ENCODE assay signal across 8 cellular contexts in the genomic region with DNA sequence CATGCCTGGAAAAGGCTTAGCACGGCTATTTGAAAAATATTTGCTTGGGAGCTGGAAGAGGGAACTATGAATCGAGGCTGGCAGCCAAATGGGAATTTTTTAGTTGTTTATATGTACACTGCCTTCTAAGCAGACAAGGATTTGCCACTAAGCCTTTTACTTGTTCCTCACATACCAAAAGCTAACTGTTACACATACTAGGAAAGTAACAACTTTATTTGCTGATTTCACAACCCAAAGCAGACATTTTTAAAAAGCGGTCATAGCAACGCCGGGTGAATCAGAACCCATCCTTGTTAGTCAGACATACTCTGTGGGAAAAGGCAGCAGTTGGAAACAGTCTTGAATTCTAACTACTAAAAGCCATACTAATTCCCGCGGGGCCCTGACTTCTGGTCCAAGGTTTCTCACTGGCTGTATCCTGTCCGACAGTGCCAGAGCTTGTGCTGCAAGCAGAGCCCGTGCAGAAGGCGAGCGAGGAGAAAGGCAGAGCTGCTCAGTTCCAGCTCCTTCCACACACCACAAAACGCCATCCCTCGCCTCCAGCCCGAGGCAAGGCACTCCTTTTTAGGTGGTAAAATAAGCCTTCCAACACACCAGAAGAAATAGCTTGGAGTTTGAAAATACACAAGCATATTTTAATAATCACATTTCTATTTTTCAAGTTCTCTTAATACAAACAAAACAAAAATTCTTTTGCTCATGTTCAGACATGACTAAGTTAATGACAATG.
A peak's percentile ranks its signal among the peaks of the same experiment; 100 is the strongest.
DNase-seq lines count a peak whose midpoint lies in the region; ATAC-seq and TF ChIP-seq lines count a peak whose summit lies in the region.

No MANE protein-coding gene starts in this region.

- H3K4me3 ChIP-seq in prostate gland = no peak overlapping the region

- no peaks in the 10 kb centered on the region for H3K27me3 ChIP-seq in prostate gland (replicated peaks; ENCODE audit: insufficient read depth)

- H3K9me3 Mint-ChIP-seq in activated naive CD8-positive, alpha-beta T cell (ENCODE audit: low read depth) = no peaks in the 10 kb centered on the region

- peak; percentile 34 for DNase-seq in stimulated activated CD4-positive, alpha-beta T cell treated with anti-CD3 and anti-CD28 coated beads, Interleukin-4, amount 100 ng/mL, for 24 hours
- no peak for DNase-seq in stimulated activated CD4-positive, alpha-beta T cell treated with anti-CD3 and anti-CD28 coated beads, Interleukin-12 subunit alpha, Interleukin-12 subunit beta, amount 100 ng/mL, for 4 hours
- peak; percentile 91 for DNase-seq in Right ventricle myocardium superior
- peak; percentile 40 for DNase-seq in prostate gland (ENCODE audit: low spot score)
- no peak for DNase-seq in GF-D8 (lab: John Stamatoyannopoulos, UW)

- no peak for TF ChIP-seq POLR2A in prostate gland (IDR thresholded peaks at IDR 0.05)

- no peaks in the 10 kb centered on the region for H3K9me3 ChIP-seq in prostate gland

- intact Hi-C loops in Right ventricle myocardium superior (cut with DNase I) (loop anchor here (10.0 kb wide), 1 partner anchor 337 kb away; no protein-coding TSS in a partner anchor), prostate gland (cut with DNase I) (no loop called here)

- no peaks in the 10 kb centered on the region for H3K36me3 ChIP-seq in prostate gland

- peak overlapping the region; percentile 69 to 73 for H3K27ac ChIP-seq in prostate gland

- H3K36me3 Mint-ChIP-seq in activated naive CD8-positive, alpha-beta T cell = peaks cover 13% of the 10 kb centered on the region

- WGBS in prostate gland = 2% methylated on average over 14 of the region's 14 CpGs

- peaks cover 55% of the 10 kb centered on the region for H3K4me1 ChIP-seq in prostate gland (replicated peaks)

- ATAC-seq in Right ventricle myocardium superior (ENCODE audit: poor library complexity) (peak; percentile 58), GM21786 (IDR thresholded peaks at IDR 0.05; ENCODE audit: unreplicated experiment) (no peak), GM21576 (IDR thresholded peaks at IDR 0.05; ENCODE audit: unreplicated experiment) (no peak)

- H3K4me1 Mint-ChIP-seq in activated naive CD8-positive, alpha-beta T cell (ENCODE audit: low read depth) = peaks cover 99% of the 10 kb centered on the region

- no peaks in the 10 kb centered on the region for H3K27me3 Mint-ChIP-seq in activated naive CD8-positive, alpha-beta T cell

- H3K27ac Mint-ChIP-seq in activated naive CD8-positive, alpha-beta T cell = peak overlapping the region; percentile 98

- H3K4me3 Mint-ChIP-seq in activated naive CD8-positive, alpha-beta T cell = peak overlapping the region; percentile 90

- TF ChIP-seq CTCF in prostate gland (IDR thresholded peaks at IDR 0.05) = no peak

Comparison
In these comparisons a context has a peak if more than half of its experiments do, and no peak if none do; other contexts are left out.
1. DNase-seq: peak in stimulated activated CD4-positive, alpha-beta T cell treated with anti-CD3 and anti-CD28 coated beads, Interleukin-4, amount 100 ng/mL, for 24 hours (single experiment), Right ventricle myocardium superior (single experiment) and prostate gland (single experiment); none in stimulated activated CD4-positive, alpha-beta T cell treated with anti-CD3 and anti-CD28 coated beads, Interleukin-12 subunit alpha, Interleukin-12 subunit beta, amount 100 ng/mL, for 4 hours (single experiment) and GF-D8 (single experiment).